8 cellular contexts compared by ENCODE assay signal in genomic region chrX:14029425-14030247, GRCh38.
DNase-seq lines count a peak whose midpoint lies in the region; ATAC-seq and TF ChIP-seq lines count a peak whose summit lies in the region.

GEMIN8 (minus strand) TSS chrX:14029892; CDS start chrX:14021478, 8,414 bp downstream.

- CTCF ChIA-PET in AG04449 (lab: Yijun Ruan, JAX), result interaction anchor here (1.1 to 2.7 kb wide), 6 partner anchors 9 to 1080 kb away, joined by 3 to 13 read pairs (median 6); no protein-coding TSS in a partner anchor

- ATAC-seq in GM18870 (IDR thresholded peaks at IDR 0.05; ENCODE audit: unreplicated experiment), result peak; percentile 51
- ATAC-seq in HG03139 (IDR thresholded peaks at IDR 0.05; ENCODE audit: unreplicated experiment), result peak; percentile 92

- POLR2A ChIA-PET in AG04449 (lab: Yijun Ruan, JAX), result interaction anchor here (0.6 to 1.0 kb wide), 3 partner anchors 150 to 380 kb away, joined by 3 to 5 read pairs (median 3); partner anchors contain the start of genes OFD1 and TRAPPC2

- peak within 1 kb of the TSS; percentile 65 for H3K4me3 ChIP-seq in AG04449 (ENCODE audit: low read depth, low read length)

- peak; percentile 36 for DNase-seq in AG04449 (ENCODE audit: low read depth, low spot score)
- DNase-seq in NCI-H226, result peak; percentile 70
- peak; percentile 68 for DNase-seq in activated CD4-positive, CD25-positive, alpha-beta regulatory T cell treated with anti-CD3 and anti-CD28 coated beads, Interleukin-2, amount 50 U/mL, for 16 hours (ENCODE audit: low read depth, low spot score)
- peak; percentile 91 for DNase-seq in central memory CD4-positive, alpha-beta T cell
- DNase-seq in islet precursor cell, result peak; percentile 95
- peak; percentile 68 to 75 (median 74) for DNase-seq in stimulated activated CD4-positive, alpha-beta T cell treated with anti-CD3 and anti-CD28 coated beads, Interleukin-12 subunit alpha, Interleukin-12 subunit beta, amount 100 ng/mL, for 48 hours (ENCODE audit: low read depth in 2 of 3, low spot score in 1 of 3)

- TF ChIP-seq CTCF in AG04449 (IDR thresholded peaks at IDR 0.05; ENCODE audit: insufficient read depth, low read length, missing control alignments), result no peak

Comparison
In these comparisons a context has a peak if more than half of its experiments do, and no peak if none do; other contexts are left out.
1. Peak in every context shown above with its lines: DNase-seq, ATAC-seq and H3K4me3 ChIP-seq.
2. DNase-seq: peak in every context shown above with its lines; median percentile 95 in islet precursor cell; 91 in central memory CD4-positive, alpha-beta T cell; 74 in stimulated activated CD4-positive, alpha-beta T cell treated with anti-CD3 and anti-CD28 coated beads, Interleukin-12 subunit alpha, Interleukin-12 subunit beta, amount 100 ng/mL, for 48 hours; 70 in NCI-H226; 68 in activated CD4-positive, CD25-positive, alpha-beta regulatory T cell treated with anti-CD3 and anti-CD28 coated beads, Interleukin-2, amount 50 U/mL, for 16 hours; 36 in AG04449.